In genomic region chr7:27198871-27199801, GRCh38 we compare ENCODE assay signal across 9 cellular contexts. TPM values are rescaled to one million over a fixed set of nuclear protein-coding genes. Genes with fewer than 3 reads are reported as not detected.
DNase-seq lines count a peak whose midpoint lies in the region.
"Had no signal": no experiment of that assay in that cellular context is flagged by ENCODE, and none has a peak within 500 bp of the region (broad histone marks: within the 10 kb centered on the region; RNA-seq: fewer than 3 reads in every experiment).

No MANE protein-coding gene starts in this region.

- H3K27ac ChIP-seq in epithelial cell of prostate, result peak overlapping the region; percentile 84
- peak overlapping the region in 3 of 21 experiments; percentile 4 to 76 (median 34) for H3K27ac ChIP-seq in skin epidermis

- DNase-seq in NCI-H2081 (lab: John Stamatoyannopoulos, UW), result peak; percentile 15 to 45
- DNase-seq in NCI-H2081 treated with DMSO at 0.1 percent for 48 hours (lab: John Stamatoyannopoulos, UW), result no peak
- peak; percentile 72 for DNase-seq in NCI-H69 (lab: John Stamatoyannopoulos, UW)
- no peak for DNase-seq in epithelial cell of prostate (ENCODE audit: low read depth, low spot score)
- no peak for DNase-seq in G401 (ENCODE audit: low spot score)
- DNase-seq in NCI-H2107 treated with DMSO at 0.1 percent for 48 hours (lab: John Stamatoyannopoulos, UW; ENCODE audit: unreplicated experiment), result no peak
- DNase-seq in activated CD4-positive, alpha-beta T cell treated with anti-CD3 and anti-CD28 coated beads, Interleukin-2, amount 50 U/mL, for 1 hour, result no peak
- DNase-seq: left cardiac atrium had no signal

- in situ Hi-C loops in G401 (cut with HindIII; ENCODE audit: low sequenced_read_pairs), result no loop called here

- peak overlapping the region in 5 of 7 experiments; percentile 10 to 42 (median 20) for H3K4me3 ChIP-seq in skin epidermis

RNA-seq across cellular contexts. Expression of gene HOXA13, which starts 0.8 kb away (rescaled TPM):
- total RNA-seq in G401 (2014; rRNA removed; shearing (Covaris generic)), result 0.37 TPM in 1 of 2 replicates, not detected in the other
- total RNA-seq: left cardiac atrium had no signal

RNA-seq across cellular contexts. Expression of gene HOXA11, which starts 14.1 kb away (rescaled TPM):
- 9.3 and 11.6 TPM in 2 replicates for total RNA-seq in G401 (2014; rRNA removed; shearing (Covaris generic))
- total RNA-seq: left cardiac atrium had no signal

RNA-seq across cellular contexts. Expression of gene HOXA10, which starts 25.0 kb away (rescaled TPM):
- 10.3 and 23.0 TPM in 2 replicates for total RNA-seq in G401 (2014; rRNA removed; shearing (Covaris generic))

RNA-seq across cellular contexts. Expression of gene HOXA9, which starts 33.8 kb away (rescaled TPM):
- 66.5 and 71.2 TPM in 2 replicates for total RNA-seq in G401 (2014; rRNA removed; shearing (Covaris generic))
- total RNA-seq: left cardiac atrium had no signal

RNA-seq across cellular contexts. Expression of gene HOXA7, which starts 42.7 kb away (rescaled TPM):
- 4.4 and 7.1 TPM in 2 replicates for total RNA-seq in G401 (2014; rRNA removed; shearing (Covaris generic))

Comparison
In these comparisons a context has a peak if more than half of its experiments do, and no peak if none do; other contexts are left out.
1. DNase-seq: peak in NCI-H2081 (2 of 2) and NCI-H69 (single experiment); none in NCI-H2081 treated with DMSO at 0.1 percent for 48 hours (single experiment), epithelial cell of prostate (single experiment), G401 (single experiment), NCI-H2107 treated with DMSO at 0.1 percent for 48 hours (single experiment) and activated CD4-positive, alpha-beta T cell treated with anti-CD3 and anti-CD28 coated beads, Interleukin-2, amount 50 U/mL, for 1 hour (single experiment).